ENCODE assay signal across 1 cellular context in the genomic region with DNA sequence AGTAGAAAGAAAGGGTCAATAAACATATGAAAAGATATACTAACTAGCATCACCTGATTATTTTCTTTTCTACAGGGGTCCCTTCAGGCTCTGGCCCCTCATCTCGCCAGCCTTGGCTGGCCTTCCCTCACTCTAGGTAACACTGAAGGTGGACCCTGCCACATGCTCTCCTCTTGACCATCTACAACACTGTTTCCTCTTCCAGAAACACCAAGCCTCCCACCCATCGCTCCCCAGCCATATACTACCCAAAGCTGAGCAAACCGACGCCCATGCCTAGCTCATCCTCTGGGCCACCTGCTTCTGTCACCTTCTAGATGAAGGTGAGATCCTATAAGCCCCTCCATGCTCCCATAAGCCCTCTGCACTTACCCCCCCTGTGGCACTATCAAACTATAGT.
A peak's percentile ranks its signal among the peaks of the same experiment; 100 is the strongest.
TF ChIP-seq lines count a peak whose summit lies in the region.

No MANE protein-coding gene starts in this region.

TF ChIP-seq in GM12878, 131 proteins besides CTCF, POLR2A, EP300 and RAD21:
- TF ChIP-seq RCOR1 (conservative IDR thresholded peaks at IDR 0.05; ENCODE audit: low read depth, low read length) (no peak), POLR2AphosphoS5 (IDR thresholded peaks at IDR 0.05; ENCODE audit: low read length) (peak; percentile 24; the same call in 1 of the 2 replicates), SIN3A (IDR thresholded peaks at IDR 0.05; ENCODE audit: low read depth, low read length) (no peak)
